16 cellular contexts compared by ENCODE assay signal in genomic region chrX:111123606-111124179, GRCh38. TPM values are rescaled to one million over a fixed set of nuclear protein-coding genes. Genes with fewer than 3 reads are reported as not detected.
A peak's percentile ranks its signal among the peaks of the same experiment; 100 is the strongest.
DNase-seq lines count a peak whose midpoint lies in the region; ATAC-seq and TF ChIP-seq lines count a peak whose summit lies in the region.
"Had no signal": no experiment of that assay in that cellular context is flagged by ENCODE, and none has a peak within 500 bp of the region (broad histone marks: within the 10 kb centered on the region; RNA-seq: fewer than 3 reads in every experiment).

No MANE protein-coding gene starts in this region.

- no peak overlapping the region for H3K4me3 Mint-ChIP-seq in activated naive CD4-positive, alpha-beta T cell treated with anti-CD3 and anti-CD28 coated beads, Interleukin-2, amount 10 ng/mL, durations not matched to agents 7 days and 5 days
- peak overlapping the region; percentile 63 for H3K4me3 Mint-ChIP-seq in activated CD4-positive, alpha-beta memory T cell treated with anti-CD3 and anti-CD28 coated beads for 36 hours
- H3K4me3 Mint-ChIP-seq in CD14-positive monocyte: no peak overlapping the region
- H3K4me3 Mint-ChIP-seq: neural crest cell, WTC11 had no signal

- no peaks in the 10 kb centered on the region for H3K36me3 Mint-ChIP-seq in activated naive CD4-positive, alpha-beta T cell treated with anti-CD3 and anti-CD28 coated beads, Interleukin-2, amount 10 ng/mL, durations not matched to agents 7 days and 5 days
- no peaks in the 10 kb centered on the region for H3K36me3 Mint-ChIP-seq in activated CD4-positive, alpha-beta memory T cell treated with anti-CD3 and anti-CD28 coated beads for 36 hours
- no peaks in the 10 kb centered on the region for H3K36me3 Mint-ChIP-seq in CD14-positive monocyte

- ATAC-seq in HG02973 (IDR thresholded peaks at IDR 0.05; ENCODE audit: unreplicated experiment) (peak; percentile 69), HG02981 (IDR thresholded peaks at IDR 0.05; ENCODE audit: unreplicated experiment) (no peak)
- ATAC-seq: foreskin keratinocyte, WTC11 had no signal

- no peaks in the 10 kb centered on the region for H3K9me3 Mint-ChIP-seq in activated naive CD4-positive, alpha-beta T cell treated with anti-CD3 and anti-CD28 coated beads, Interleukin-2, amount 10 ng/mL, durations not matched to agents 7 days and 5 days
- no peaks in the 10 kb centered on the region for H3K9me3 Mint-ChIP-seq in activated CD4-positive, alpha-beta memory T cell treated with anti-CD3 and anti-CD28 coated beads for 36 hours
- peaks cover 0 to 2% (median 0%) of the 10 kb centered on the region in 7 donors for H3K9me3 Mint-ChIP-seq in CD14-positive monocyte
- H3K9me3 Mint-ChIP-seq: neural crest cell, WTC11 had no signal

- H3K4me1 Mint-ChIP-seq in activated naive CD4-positive, alpha-beta T cell treated with anti-CD3 and anti-CD28 coated beads, Interleukin-2, amount 10 ng/mL, durations not matched to agents 7 days and 5 days: peaks cover 17% of the 10 kb centered on the region
- peaks cover 24% of the 10 kb centered on the region for H3K4me1 Mint-ChIP-seq in activated CD4-positive, alpha-beta memory T cell treated with anti-CD3 and anti-CD28 coated beads for 36 hours (ENCODE audit: low read depth)
- H3K4me1 Mint-ChIP-seq in CD14-positive monocyte: peaks cover 8% of the 10 kb centered on the region
- H3K4me1 Mint-ChIP-seq: neural crest cell had no signal

- CTCF ChIA-PET in activated naive CD4-positive, alpha-beta T cell treated with anti-CD3 and anti-CD28 coated beads, Interleukin-2, amount 10 ng/mL, durations not matched to agents 7 days and 5 days (lab: Charles Lee): interaction anchor here (1.1 kb wide), 1 partner anchor 25 kb away, joined by 3 read pairs; no protein-coding TSS in a partner anchor
- CTCF ChIA-PET in activated CD4-positive, alpha-beta memory T cell treated with anti-CD3 and anti-CD28 coated beads for 36 hours (lab: Charles Lee): interaction anchor here (1.1 to 1.2 kb wide), 2 partner anchors 23 to 121 kb away, joined by 3 to 5 read pairs; no protein-coding TSS in a partner anchor

- no peaks in the 10 kb centered on the region for H3K27me3 Mint-ChIP-seq in activated naive CD4-positive, alpha-beta T cell treated with anti-CD3 and anti-CD28 coated beads, Interleukin-2, amount 10 ng/mL, durations not matched to agents 7 days and 5 days
- H3K27me3 Mint-ChIP-seq in activated CD4-positive, alpha-beta memory T cell treated with anti-CD3 and anti-CD28 coated beads for 36 hours: no peaks in the 10 kb centered on the region
- H3K27me3 Mint-ChIP-seq in CD14-positive monocyte (ENCODE audit: low read depth in 3 of 3): peaks cover 0 to 8% (median 0%) of the 10 kb centered on the region in 3 donors

- TF ChIP-seq CTCF in CD14-positive monocyte (IDR thresholded peaks at IDR 0.05): no peak

- POLR2A ChIA-PET in activated CD4-positive, alpha-beta memory T cell treated with anti-CD3 and anti-CD28 coated beads for 36 hours (lab: Charles Lee): no interaction called here

- intact Hi-C loops in activated CD4-positive, alpha-beta memory T cell treated with anti-CD3 and anti-CD28 coated beads for 36 hours (cut with micrococcal nuclease): loop anchor here (1.0 kb wide), 1 partner anchor 23 kb away; no protein-coding TSS in a partner anchor
- intact Hi-C loops in CD14-positive monocyte (cut with micrococcal nuclease): no loop called here

- no peak for DNase-seq in activated naive CD4-positive, alpha-beta T cell treated with anti-CD3 and anti-CD28 coated beads, Interleukin-2, amount 10 ng/mL, durations not matched to agents 7 days and 5 days
- DNase-seq in activated naive CD4-positive, alpha-beta T cell (lab: John Stamatoyannopoulos, UW): no peak
- no peak for DNase-seq in activated CD4-positive, alpha-beta memory T cell treated with anti-CD3 and anti-CD28 coated beads for 36 hours
- DNase-seq in CD14-positive monocyte (ENCODE audit: low spot score) (no peak), anterior cingulate cortex (lab: John Stamatoyannopoulos, UW) (no peak), glomerular visceral epithelial cell (ENCODE audit: extremely low spot score) (no peak)
- DNase-seq: amniotic stem cell, dorsolateral prefrontal cortex, foreskin keratinocyte, NCI-H1092, NCI-H526 treated with DMSO at 0.1 percent for 48 hours, trophoblast cell had no signal

- peak overlapping the region; percentile 84 for H3K27ac Mint-ChIP-seq in activated naive CD4-positive, alpha-beta T cell treated with anti-CD3 and anti-CD28 coated beads, Interleukin-2, amount 10 ng/mL, durations not matched to agents 7 days and 5 days
- H3K27ac Mint-ChIP-seq in activated CD4-positive, alpha-beta memory T cell treated with anti-CD3 and anti-CD28 coated beads for 36 hours: peak overlapping the region; percentile 83
- H3K27ac Mint-ChIP-seq in CD14-positive monocyte: no peak overlapping the region
- H3K27ac Mint-ChIP-seq: WTC11 had no signal

RNA-seq across cellular contexts. Expression of gene PAK3, which starts 27.7 kb away (rescaled TPM):
- total RNA-seq in activated CD4-positive, alpha-beta memory T cell treated with anti-CD3 and anti-CD28 coated beads for 36 hours: 1 to 10 TPM; 1.3 to 1.5 TPM
- polyA plus RNA-seq in CD14-positive monocyte: not detected
- polyA plus RNA-seq: foreskin keratinocyte had no signal

Comparison
In these comparisons a context has a peak if more than half of its experiments do, and no peak if none do; other contexts are left out.
1. H3K27ac Mint-ChIP-seq: peak in activated naive CD4-positive, alpha-beta T cell treated with anti-CD3 and anti-CD28 coated beads, Interleukin-2, amount 10 ng/mL, durations not matched to agents 7 days and 5 days (single experiment) and activated CD4-positive, alpha-beta memory T cell treated with anti-CD3 and anti-CD28 coated beads for 36 hours (single experiment); none in CD14-positive monocyte (0 of 7).